Comparison of ENCODE assay signal across 18 cellular contexts in the genomic region with DNA sequence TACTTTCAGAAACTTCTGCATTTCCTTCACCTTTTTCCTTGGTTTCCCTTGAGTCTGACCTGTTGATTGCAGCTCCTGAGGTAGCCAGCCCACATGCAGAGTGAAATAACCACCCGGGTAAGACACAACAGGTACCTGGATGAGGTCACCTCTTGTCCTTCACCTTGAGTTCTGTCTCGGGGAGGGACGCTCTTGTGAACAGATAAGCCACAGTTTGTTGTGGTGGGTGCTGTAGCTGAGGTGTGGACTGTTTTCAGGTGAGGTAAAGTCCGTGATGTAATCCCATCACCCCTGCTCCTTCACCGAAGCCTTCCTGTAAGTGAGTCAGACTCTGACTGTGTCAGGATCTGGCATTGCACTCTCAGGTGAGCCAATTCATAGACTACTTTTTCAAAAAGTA.
DNase-seq lines count a peak whose midpoint lies in the region; FAIRE-seq and TF ChIP-seq lines count a peak whose summit lies in the region.
"Had no signal": no experiment of that assay in that cellular context is flagged by ENCODE, and none has a peak within 500 bp of the region (broad histone marks: within the 10 kb centered on the region; RNA-seq: fewer than 3 reads in every experiment).

No MANE protein-coding gene starts in this region.

- H3K4me1 Mint-ChIP-seq in type B pancreatic cell (ENCODE audit: unreplicated experiment), result peaks cover 4% of the 10 kb centered on the region
- H3K4me1 Mint-ChIP-seq: CD4-positive, CD25-positive, alpha-beta regulatory T cell had no signal

- H3K4me2 ChIP-seq in PC-9 (peak overlapping the region; percentile 39), smooth muscle cell (no peak overlapping the region)

- no peaks in the 10 kb centered on the region for H3K9me3 Mint-ChIP-seq in type B pancreatic cell

- no peaks in the 10 kb centered on the region for H3K9me3 ChIP-seq in PC-9 (ENCODE audit: insufficient read depth, low read depth)
- no peaks in the 10 kb centered on the region for H3K9me3 ChIP-seq in smooth muscle cell (replicated peaks; ENCODE audit: low read depth)
- H3K9me3 ChIP-seq: Caco-2 had no signal

- H3K9me2 ChIP-seq in PC-9 (ENCODE audit: insufficient read depth), result no peaks in the 10 kb centered on the region; the same call in 1 of the 2 replicates

- no peak overlapping the region for H3K4me3 Mint-ChIP-seq in type B pancreatic cell
- H3K4me3 Mint-ChIP-seq: CD4-positive, CD25-positive, alpha-beta regulatory T cell had no signal

- H3K27ac Mint-ChIP-seq in type B pancreatic cell, result no peak overlapping the region
- H3K27ac Mint-ChIP-seq: CD4-positive, CD25-positive, alpha-beta regulatory T cell had no signal

- H3K4me3 ChIP-seq in PC-9, result no peak overlapping the region
- no peak overlapping the region for H3K4me3 ChIP-seq in bronchial epithelial cell (ENCODE audit: low read depth, low read length)
- H3K4me3 ChIP-seq in smooth muscle cell, result no peak overlapping the region

- CTCF ChIA-PET in PC-9 (lab: Charles Lee), result no interaction called here

- peaks cover 11% of the 10 kb centered on the region; the same call in 1 of the 2 replicates for H3F3A ChIP-seq in PC-9 (ENCODE audit: insufficient read depth, low read depth)
- H3F3A ChIP-seq in smooth muscle cell (ENCODE audit: low read depth), result no peaks in the 10 kb centered on the region

- H3K27ac ChIP-seq in PC-9 (peak overlapping the region; percentile 51), smooth muscle cell (ENCODE audit: low read depth) (peak overlapping the region; percentile 38)
- H3K27ac ChIP-seq: HL-60 had no signal

- H3K27me3 Mint-ChIP-seq in type B pancreatic cell, result no peaks in the 10 kb centered on the region
- H3K27me3 Mint-ChIP-seq: CD4-positive, CD25-positive, alpha-beta regulatory T cell had no signal

- peaks cover 28% of the 10 kb centered on the region for H3K4me1 ChIP-seq in PC-9 (replicated peaks; ENCODE audit: insufficient read depth)
- peaks cover 3% of the 10 kb centered on the region for H3K4me1 ChIP-seq in smooth muscle cell (ENCODE audit: low read depth)
- H3K4me1 ChIP-seq: Caco-2 had no signal

- no peak overlapping the region for H3K9ac ChIP-seq in smooth muscle cell (ENCODE audit: low read depth)

- POLR2A ChIA-PET in PC-9 (lab: Charles Lee; ENCODE audit: unreplicated experiment), result no interaction called here

- 81% methylated on average over 5 of the region's 5 CpGs for WGBS in smooth muscle cell (ENCODE audit: low lambda C conversion rate)

- H3K36me3 ChIP-seq in PC-9 (ENCODE audit: low read depth) (peaks cover 8% of the 10 kb centered on the region; the same call in 1 of the 2 replicates), bronchial epithelial cell (ENCODE audit: control insufficient read depth, insufficient read depth, low read length) (no peaks in the 10 kb centered on the region), smooth muscle cell (ENCODE audit: low read depth) (no peaks in the 10 kb centered on the region)

- H3K36me3 Mint-ChIP-seq in type B pancreatic cell, result peaks cover 36% of the 10 kb centered on the region
- H3K36me3 Mint-ChIP-seq: CD4-positive, CD25-positive, alpha-beta regulatory T cell had no signal

- FAIRE-seq in bronchial epithelial cell (lab: Jason Lieb, UNC), result no peak
- FAIRE-seq: GM19239, RCC 7860 had no signal

- DNase-seq in PC-9, result peak; percentile 17 to 56
- peak; percentile 85 for DNase-seq in bronchial epithelial cell (ENCODE audit: low read depth)
- peak; percentile 47 for DNase-seq in islet precursor cell
- no peak for DNase-seq in smooth muscle cell (lab: John Stamatoyannopoulos, UW; ENCODE audit: unreplicated experiment)
- DNase-seq in type B pancreatic cell (ENCODE audit: extremely low spot score, unreplicated experiment), result no peak
- no peak for DNase-seq in CD1c-positive myeloid dendritic cell (ENCODE audit: extremely low spot score)
- DNase-seq in DMS79 treated with DMSO at 0.1 percent for 48 hours (lab: John Stamatoyannopoulos, UW), result no peak
- DNase-seq: ACHN; Caco-2; CD4-positive, CD25-positive, alpha-beta regulatory T cell; HCEC 1CT; NCI-H1417 treated with DMSO at 0.1 percent for 48 hours; NCI-H2081; NCI-H510A treated with DMSO at 0.1 percent for 48 hours; SHP77 treated with DMSO at 0.1 percent for 48 hours had no signal

- intact Hi-C loops in PC-9 (cut with micrococcal nuclease; ENCODE audit: unreplicated experiment), result loop anchor here (10.0 kb wide), 1 partner anchor 651 kb away; the partner anchor contains the start of gene E2F8

- no peaks in the 10 kb centered on the region for H4K20me1 ChIP-seq in PC-9 (ENCODE audit: insufficient read depth)
- no peaks in the 10 kb centered on the region for H4K20me1 ChIP-seq in smooth muscle cell (ENCODE audit: low read depth)

- no TSS peak for BruUV-seq in PC-9 (replicated peaks; lab: Mats Ljungman, UMichigan)

- no peaks in the 10 kb centered on the region for H3K27me3 ChIP-seq in PC-9 (ENCODE audit: insufficient read depth, low read depth)
- H3K27me3 ChIP-seq in bronchial epithelial cell (ENCODE audit: control insufficient read depth, insufficient read depth, low read length), result peaks cover 2% of the 10 kb centered on the region
- H3K27me3 ChIP-seq in smooth muscle cell (ENCODE audit: low read depth), result no peaks in the 10 kb centered on the region

- no peaks in the 10 kb centered on the region for H3K79me2 ChIP-seq in PC-9 (ENCODE audit: low read depth)
- H3K79me2 ChIP-seq in smooth muscle cell (ENCODE audit: low read depth), result no peaks in the 10 kb centered on the region

- TF ChIP-seq CTCF in PC-9 (conservative IDR thresholded peaks at IDR 0.05) (no peak), bronchial epithelial cell (IDR thresholded peaks at IDR 0.05; ENCODE audit: insufficient read depth, low read length, severe bottlenecking) (no peak), smooth muscle cell (IDR thresholded peaks at IDR 0.05; ENCODE audit: borderline replicate concordance, insufficient read depth, poor library complexity, severe bottlenecking) (no peak), type B pancreatic cell (conservative IDR thresholded peaks at IDR 0.05) (no peak)

- H2AFZ ChIP-seq in PC-9 (0 out of 2 replicates have a peak overlapping the region, but pooled peaks have one; percentile 29), smooth muscle cell (ENCODE audit: low read depth) (no peak overlapping the region)

Comparison
In these comparisons a context has a peak if more than half of its experiments do, and no peak if none do; other contexts are left out.
1. DNase-seq: peak in PC-9 (2 of 2), bronchial epithelial cell (single experiment) and islet precursor cell (single experiment); none in smooth muscle cell (single experiment), type B pancreatic cell (single experiment), CD1c-positive myeloid dendritic cell (single experiment) and DMS79 treated with DMSO at 0.1 percent for 48 hours (single experiment).